In genomic region chr1:110262296-110262695, GRCh38 we compare ENCODE assay signal across 1 cellular context.
TF ChIP-seq lines count a peak whose summit lies in the region.

No MANE protein-coding gene starts in this region.

TF ChIP-seq in GM12878, 131 proteins besides CTCF, POLR2A, EP300 and RAD21 (continued from another document):
- TF ChIP-seq REST (IDR thresholded peaks at IDR 0.05; ENCODE audit: low read depth, low read length) (no peak), EED (IDR thresholded peaks at IDR 0.05; ENCODE audit: low read depth) (0 out of 2 replicates have a peak, but pooled peaks have one; percentile 36), SKIL (IDR thresholded peaks at IDR 0.05; ENCODE audit: low read depth, poor library complexity, severe bottlenecking) (no peak)
